ENCODE assay signal across 8 cellular contexts in the genomic region with DNA sequence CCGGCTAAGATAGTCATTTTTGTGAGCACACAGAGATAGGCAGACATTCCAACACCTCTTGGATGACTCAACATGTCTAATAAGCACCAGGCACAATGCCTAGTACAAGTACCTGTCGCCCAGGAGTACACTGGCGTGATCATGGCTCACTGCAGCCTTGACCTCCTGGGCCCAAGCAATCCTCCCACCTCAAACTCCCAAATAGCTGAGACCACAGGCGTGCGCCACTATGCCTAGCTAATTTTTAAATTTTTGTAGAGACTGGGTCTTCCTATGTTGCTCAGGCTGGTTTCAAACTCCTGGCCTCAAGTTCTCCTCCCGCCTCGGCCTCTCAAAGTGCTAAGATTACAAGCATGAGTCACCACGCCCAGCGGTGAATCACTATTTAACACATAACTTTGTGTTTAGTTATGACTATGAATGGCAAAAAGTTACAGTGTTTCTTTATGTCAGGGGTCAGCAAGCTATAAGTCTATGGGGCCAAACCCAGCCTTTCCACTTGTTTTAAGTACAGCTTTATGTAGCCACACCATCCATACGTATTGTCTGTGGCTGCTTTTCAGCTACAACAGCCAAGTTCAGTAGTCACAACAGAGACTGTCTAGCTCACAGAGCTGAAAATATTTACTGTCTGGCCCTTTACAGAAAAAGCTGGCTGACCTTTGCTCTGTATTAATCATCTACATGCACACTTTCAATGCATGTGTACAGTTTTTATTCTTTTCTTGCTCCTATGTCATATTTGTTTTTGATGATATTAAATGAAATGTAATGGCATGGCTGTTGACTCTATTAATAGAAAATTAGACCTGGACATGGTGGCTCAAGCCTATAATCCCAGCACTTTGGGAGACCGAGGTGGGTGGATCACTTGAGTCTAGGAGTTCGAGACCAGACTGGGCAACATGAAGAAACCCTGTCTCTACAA. TPM values are rescaled to one million over a fixed set of nuclear protein-coding genes. Genes with fewer than 3 reads are reported as not detected.
DNase-seq lines count a peak whose midpoint lies in the region; ATAC-seq and TF ChIP-seq lines count a peak whose summit lies in the region.

No MANE protein-coding gene starts in this region.

- H3K36me3 Mint-ChIP-seq in chondrocyte (ENCODE audit: low read depth) (peaks cover 18% of the 10 kb centered on the region), neural progenitor cell (peaks cover 17% of the 10 kb centered on the region)

- H3K4me2 ChIP-seq in neural progenitor cell: no peak overlapping the region

- H3K27me3 ChIP-seq in esophagus muscularis mucosa (no peaks in the 10 kb centered on the region), neural progenitor cell (no peaks in the 10 kb centered on the region)

- H3K4me3 Mint-ChIP-seq in chondrocyte (ENCODE audit: unreplicated experiment) (no peak overlapping the region), neural progenitor cell (no peak overlapping the region)

- 91% methylated on average over 12 of the region's 12 CpGs for whole genome bisulfite sequencing in esophagus muscularis mucosa

- no peak overlapping the region for H3K9ac ChIP-seq in neural progenitor cell

- no peak overlapping the region for H3K4me3 ChIP-seq in GM12864 (ENCODE audit: low read depth, low read length)
- H3K4me3 ChIP-seq in esophagus muscularis mucosa: no peak overlapping the region
- no peak overlapping the region for H3K4me3 ChIP-seq in neural progenitor cell

- no peak for TF ChIP-seq CTCF in GM12864 (IDR thresholded peaks at IDR 0.05; ENCODE audit: low read depth, low read length, missing control alignments)
- no peak for TF ChIP-seq CTCF in chondrocyte (IDR thresholded peaks at IDR 0.05)
- TF ChIP-seq CTCF in esophagus muscularis mucosa (IDR thresholded peaks at IDR 0.05): no peak
- no peak for TF ChIP-seq CTCF in neural progenitor cell (IDR thresholded peaks at IDR 0.05)

- H2AFZ ChIP-seq in neural progenitor cell (replicated peaks): no peak overlapping the region

- H3K9me3 Mint-ChIP-seq in chondrocyte (ENCODE audit: low read depth) (no peaks in the 10 kb centered on the region), neural progenitor cell (no peaks in the 10 kb centered on the region)

- H3K36me3 ChIP-seq in esophagus muscularis mucosa: peaks cover 19 to 95% (median 65%) of the 10 kb centered on the region in 4 donors
- peaks cover 26% of the 10 kb centered on the region for H3K36me3 ChIP-seq in neural progenitor cell

- H3K4me1 Mint-ChIP-seq in chondrocyte (ENCODE audit: low read depth) (peaks cover 27% of the 10 kb centered on the region), neural progenitor cell (no peaks in the 10 kb centered on the region)

- H3K27me3 Mint-ChIP-seq in chondrocyte (ENCODE audit: low read depth) (no peaks in the 10 kb centered on the region), neural progenitor cell (ENCODE audit: insufficient read depth, low read depth) (no peaks in the 10 kb centered on the region)

- ATAC-seq in SK-N-SH treated with all-trans-retinoic acid at 6 μM for 48 hours: peak; percentile 90
- ATAC-seq in GM21529 (IDR thresholded peaks at IDR 0.05; ENCODE audit: unreplicated experiment): no peak

- no peaks in the 10 kb centered on the region for H3F3A ChIP-seq in neural progenitor cell (ENCODE audit: low read depth)

- TF ChIP-seq POLR2A in esophagus muscularis mucosa (IDR thresholded peaks at IDR 0.05; ENCODE audit: low read depth): no peak

- intact Hi-C loops in esophagus muscularis mucosa (cut with DNase I): no loop called here

- no peaks in the 10 kb centered on the region for H3K79me2 ChIP-seq in neural progenitor cell (ENCODE audit: low read depth)

- H3K9me3 ChIP-seq in esophagus muscularis mucosa (no peaks in the 10 kb centered on the region), neural progenitor cell (ENCODE audit: low read depth) (no peaks in the 10 kb centered on the region)

- no peaks in the 10 kb centered on the region for H4K20me1 ChIP-seq in neural progenitor cell (ENCODE audit: low read depth)

- peak overlapping the region; percentile 96 for H3K27ac Mint-ChIP-seq in chondrocyte (ENCODE audit: unreplicated experiment)
- no peak overlapping the region for H3K27ac Mint-ChIP-seq in neural progenitor cell

- TF ChIP-seq EP300 in esophagus muscularis mucosa (IDR thresholded peaks at IDR 0.05): no peak

- H3K4me1 ChIP-seq in esophagus muscularis mucosa: no peaks in the 10 kb centered on the region
- H3K4me1 ChIP-seq in neural progenitor cell: no peaks in the 10 kb centered on the region

- DNase-seq in GM12864 (ENCODE audit: low read depth) (peak; percentile 12), chondrocyte (ENCODE audit: low spot score) (no peak), esophagus muscularis mucosa (ENCODE audit: extremely low spot score) (no peak), NCI-H1105 treated with DMSO at 0.1 percent for 48 hours (lab: John Stamatoyannopoulos, UW) (no peak), neural progenitor cell (ENCODE audit: low spot score) (no peak)
- DNase-seq in stimulated activated CD4-positive, alpha-beta T cell treated with anti-CD3 and anti-CD28 coated beads, Interleukin-15, amount 100 ng/mL, for 24 hours: peak; percentile 85

- no peak overlapping the region for H3K27ac ChIP-seq in esophagus muscularis mucosa (replicated peaks in 1 of 4)
- H3K27ac ChIP-seq in neural progenitor cell: no peak overlapping the region

TF ChIP-seq in SK-N-SH treated with all-trans-retinoic acid at 6 μM for 48 hours, 23 proteins besides CTCF, POLR2A, EP300 and RAD21 (continues in another document):
- no peak for TF ChIP-seq ISL1 (CRISPR knock-in tag; IDR thresholded peaks at IDR 0.05)
- TF ChIP-seq CSDC2 (CRISPR knock-in tag; IDR thresholded peaks at IDR 0.05): no peak
- no peak for TF ChIP-seq TCF4 (CRISPR knock-in tag; IDR thresholded peaks at IDR 0.05; ENCODE audit: borderline replicate concordance)
- TF ChIP-seq OSR1 (CRISPR knock-in tag; IDR thresholded peaks at IDR 0.05): no peak
- TF ChIP-seq, protein P1, sequence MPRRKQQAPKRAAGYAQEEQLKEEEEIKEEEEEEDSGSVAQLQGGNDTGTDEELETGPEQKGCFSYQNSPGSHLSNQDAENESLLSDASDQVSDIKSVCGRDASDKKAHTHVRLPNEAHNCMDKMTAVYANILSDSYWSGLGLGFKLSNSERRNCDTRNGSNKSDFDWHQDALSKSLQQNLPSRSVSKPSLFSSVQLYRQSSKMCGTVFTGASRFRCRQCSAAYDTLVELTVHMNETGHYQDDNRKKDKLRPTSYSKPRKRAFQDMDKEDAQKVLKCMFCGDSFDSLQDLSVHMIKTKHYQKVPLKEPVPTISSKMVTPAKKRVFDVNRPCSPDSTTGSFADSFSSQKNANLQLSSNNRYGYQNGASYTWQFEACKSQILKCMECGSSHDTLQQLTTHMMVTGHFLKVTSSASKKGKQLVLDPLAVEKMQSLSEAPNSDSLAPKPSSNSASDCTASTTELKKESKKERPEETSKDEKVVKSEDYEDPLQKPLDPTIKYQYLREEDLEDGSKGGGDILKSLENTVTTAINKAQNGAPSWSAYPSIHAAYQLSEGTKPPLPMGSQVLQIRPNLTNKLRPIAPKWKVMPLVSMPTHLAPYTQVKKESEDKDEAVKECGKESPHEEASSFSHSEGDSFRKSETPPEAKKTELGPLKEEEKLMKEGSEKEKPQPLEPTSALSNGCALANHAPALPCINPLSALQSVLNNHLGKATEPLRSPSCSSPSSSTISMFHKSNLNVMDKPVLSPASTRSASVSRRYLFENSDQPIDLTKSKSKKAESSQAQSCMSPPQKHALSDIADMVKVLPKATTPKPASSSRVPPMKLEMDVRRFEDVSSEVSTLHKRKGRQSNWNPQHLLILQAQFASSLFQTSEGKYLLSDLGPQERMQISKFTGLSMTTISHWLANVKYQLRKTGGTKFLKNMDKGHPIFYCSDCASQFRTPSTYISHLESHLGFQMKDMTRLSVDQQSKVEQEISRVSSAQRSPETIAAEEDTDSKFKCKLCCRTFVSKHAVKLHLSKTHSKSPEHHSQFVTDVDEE (CRISPR knock-in tag; IDR thresholded peaks at IDR 0.05): no peak
- TF ChIP-seq CSRNP3 (CRISPR knock-in tag; IDR thresholded peaks at IDR 0.05): no peak
- TF ChIP-seq, protein P2, sequence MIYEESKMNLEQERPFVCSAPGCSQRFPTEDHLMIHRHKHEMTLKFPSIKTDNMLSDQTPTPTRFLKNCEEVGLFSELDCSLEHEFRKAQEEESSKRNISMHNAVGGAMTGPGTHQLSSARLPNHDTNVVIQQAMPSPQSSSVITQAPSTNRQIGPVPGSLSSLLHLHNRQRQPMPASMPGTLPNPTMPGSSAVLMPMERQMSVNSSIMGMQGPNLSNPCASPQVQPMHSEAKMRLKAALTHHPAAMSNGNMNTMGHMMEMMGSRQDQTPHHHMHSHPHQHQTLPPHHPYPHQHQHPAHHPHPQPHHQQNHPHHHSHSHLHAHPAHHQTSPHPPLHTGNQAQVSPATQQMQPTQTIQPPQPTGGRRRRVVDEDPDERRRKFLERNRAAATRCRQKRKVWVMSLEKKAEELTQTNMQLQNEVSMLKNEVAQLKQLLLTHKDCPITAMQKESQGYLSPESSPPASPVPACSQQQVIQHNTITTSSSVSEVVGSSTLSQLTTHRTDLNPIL (CRISPR knock-in tag; IDR thresholded peaks at IDR 0.05; ENCODE audit: low read depth): no peak
- TF ChIP-seq ARNTL (CRISPR knock-in tag; IDR thresholded peaks at IDR 0.05; ENCODE audit: borderline replicate concordance, low read depth): no peak
- no peak for TF ChIP-seq ZFP30 (CRISPR knock-in tag; IDR thresholded peaks at IDR 0.05)
- no peak for TF ChIP-seq ZFP3 (CRISPR knock-in tag; IDR thresholded peaks at IDR 0.05)
- no peak for TF ChIP-seq ZNF70 (CRISPR knock-in tag; IDR thresholded peaks at IDR 0.05)

RNA-seq across cellular contexts. Expression of gene ORC2, which starts 18.7 kb away (rescaled TPM):
- total RNA-seq in chondrocyte (19.2 to 35.6 TPM (median 19.8 TPM) in 3 replicates), esophagus muscularis mucosa (10 to 100 TPM in 2 of 4 donors, 1 to 10 TPM in 2; 9.4 to 15.0 (median 10.8) TPM), neural progenitor cell (ENCODE audit: low replicate concordance) (48.1 and 75.4 TPM in 2 replicates)

RNA-seq across cellular contexts. Expression of gene NIF3L1, which starts 55.6 kb away (rescaled TPM):
- total RNA-seq in chondrocyte: 14.8 to 22.2 TPM (median 17.5 TPM) in 3 replicates
- total RNA-seq in esophagus muscularis mucosa: 10 to 100 TPM; 11.8 to 21.1 (median 15.5) TPM
- 69.2 and 79.8 TPM in 2 replicates for total RNA-seq in neural progenitor cell (ENCODE audit: low replicate concordance)

RNA-seq across cellular contexts. Expression of gene PPIL3, which starts 55.9 kb away (rescaled TPM):
- 34.8 to 41.2 TPM (median 37.1 TPM) in 3 replicates for total RNA-seq in chondrocyte
- total RNA-seq in esophagus muscularis mucosa: 10 to 100 TPM in 3 of 4 donors, 1 to 10 TPM in 1; 6.9 to 16.3 (median 13.4) TPM
- total RNA-seq in neural progenitor cell (ENCODE audit: low replicate concordance): 87.9 and 152 TPM in 2 replicates

Comparison
In these comparisons a context has a peak if more than half of its experiments do, and no peak if none do; other contexts are left out.
1. DNase-seq: peak in GM12864 (single experiment) and stimulated activated CD4-positive, alpha-beta T cell treated with anti-CD3 and anti-CD28 coated beads, Interleukin-15, amount 100 ng/mL, for 24 hours (single experiment); none in chondrocyte (single experiment), esophagus muscularis mucosa (single experiment), NCI-H1105 treated with DMSO at 0.1 percent for 48 hours (single experiment) and neural progenitor cell (single experiment).